In the genomic region with DNA sequence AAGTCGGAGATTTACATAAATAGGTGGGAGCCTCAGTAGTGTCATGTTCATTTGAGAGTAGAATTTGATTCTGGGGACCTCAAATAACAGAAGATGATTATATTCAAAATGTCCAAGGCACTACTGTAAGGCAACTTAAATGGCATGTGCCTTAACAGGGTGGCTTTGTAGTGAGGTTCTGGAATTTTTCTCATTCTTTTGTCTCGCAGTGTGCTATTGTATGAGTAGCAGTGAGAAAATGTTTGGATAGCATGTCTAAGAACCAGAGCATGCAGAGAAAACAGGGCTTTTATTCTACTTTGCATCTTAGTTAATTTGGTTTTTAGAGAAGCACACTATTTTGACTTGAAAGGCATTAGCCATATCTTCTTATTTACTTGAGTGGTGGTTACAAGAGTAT, we compare ENCODE assay signal across 26 cellular contexts. TPM values are rescaled to one million over a fixed set of nuclear protein-coding genes. Genes with fewer than 3 reads are reported as not detected.
A peak's percentile ranks its signal among the peaks of the same experiment; 100 is the strongest.
DNase-seq lines count a peak whose midpoint lies in the region; ATAC-seq lines count a peak whose summit lies in the region.
"Had no signal": no experiment of that assay in that cellular context is flagged by ENCODE, and none has a peak within 500 bp of the region (broad histone marks: within the 10 kb centered on the region; RNA-seq: fewer than 3 reads in every experiment).

No MANE protein-coding gene starts in this region.

- DNase-seq in T-helper 1 cell (no peak), foreskin melanocyte (peak; percentile 20), NCI-H1694 treated with DMSO at 0.1 percent for 48 hours (lab: John Stamatoyannopoulos, UW) (no peak), GOT3 (lab: John Stamatoyannopoulos, UW) (no peak), cortex of kidney (lab: John Stamatoyannopoulos, UW) (no peak)
- DNase-seq in activated CD4-positive, alpha-beta memory T cell treated with anti-CD3 and anti-CD28 coated beads for 36 hours, result no peak
- no peak for DNase-seq in stimulated activated effector memory CD8-positive, alpha-beta T cell treated with anti-CD3 and anti-CD28 coated beads, Interleukin-12 subunit alpha, Interleukin-12 subunit beta, amount 100 ng/mL, for 72 hours (ENCODE audit: low spot score in 2 of 2)
- DNase-seq: activated CD8-positive, alpha-beta memory T cell treated with anti-CD3 and anti-CD28 coated beads for 24 hours; activated gamma-delta T cell treated with Interleukin-2 at 50 U/mL for 16 hours; adrenal gland; CD4-positive, alpha-beta T cell; effector CD8-positive, alpha-beta T cell; head of caudate nucleus; IMR-90; MG63; NCI-H1436; NCI-H2107; NCI-H774; pancreas; right lobe of liver; stimulated activated CD4-positive, alpha-beta T cell treated with anti-CD3 and anti-CD28 coated beads, Interleukin-12 subunit alpha, Interleukin-12 subunit beta, amount 100 ng/mL, for 4 hours; stimulated activated CD4-positive, alpha-beta T cell treated with anti-CD3 and anti-CD28 coated beads, Interleukin-4, amount 100 ng/mL, for 1 hour; substantia nigra; upper lobe of right lung had no signal

- H3K4me1 Mint-ChIP-seq in T-helper 1 cell treated with Interleukin-12 subunit alpha and Interleukin-12 subunit beta and Interleukin-4 antibody, amounts not matched to agents 30 μg/mL and 1 μg/mL, for 36 hours (ENCODE audit: low read depth), result peaks cover 29% of the 10 kb centered on the region
- peaks cover 12% of the 10 kb centered on the region for H3K4me1 Mint-ChIP-seq in activated CD4-positive, alpha-beta memory T cell treated with anti-CD3 and anti-CD28 coated beads for 36 hours (ENCODE audit: low read depth)
- H3K4me1 Mint-ChIP-seq in stimulated activated effector memory CD8-positive, alpha-beta T cell treated with anti-CD3 and anti-CD28 coated beads, Interleukin-12 subunit alpha, Interleukin-12 subunit beta, amount 100 ng/mL, for 72 hours, result peaks cover 6% of the 10 kb centered on the region

- intact Hi-C loops in activated CD4-positive, alpha-beta memory T cell treated with anti-CD3 and anti-CD28 coated beads for 36 hours (cut with micrococcal nuclease), result no loop called here

- H3K4me3 Mint-ChIP-seq in T-helper 1 cell treated with Interleukin-12 subunit alpha and Interleukin-12 subunit beta and Interleukin-4 antibody, amounts not matched to agents 30 μg/mL and 1 μg/mL, for 36 hours, result peak overlapping the region; percentile 43
- H3K4me3 Mint-ChIP-seq in activated CD4-positive, alpha-beta memory T cell treated with anti-CD3 and anti-CD28 coated beads for 36 hours, result no peak overlapping the region
- H3K4me3 Mint-ChIP-seq in stimulated activated effector memory CD8-positive, alpha-beta T cell treated with anti-CD3 and anti-CD28 coated beads, Interleukin-12 subunit alpha, Interleukin-12 subunit beta, amount 100 ng/mL, for 72 hours, result no peak overlapping the region
- H3K4me3 Mint-ChIP-seq: CD4-positive, alpha-beta T cell; nephron had no signal

- peaks cover 15% of the 10 kb centered on the region for H3K27me3 Mint-ChIP-seq in T-helper 1 cell treated with Interleukin-12 subunit alpha and Interleukin-12 subunit beta and Interleukin-4 antibody, amounts not matched to agents 30 μg/mL and 1 μg/mL, for 36 hours (ENCODE audit: low read depth)
- H3K27me3 Mint-ChIP-seq in activated CD4-positive, alpha-beta memory T cell treated with anti-CD3 and anti-CD28 coated beads for 36 hours, result peaks cover 16% of the 10 kb centered on the region

- ATAC-seq in stimulated activated effector memory CD8-positive, alpha-beta T cell treated with anti-CD3 and anti-CD28 coated beads, Interleukin-12 subunit alpha, Interleukin-12 subunit beta, amount 100 ng/mL, for 72 hours, result no peak
- ATAC-seq: pancreas, right lobe of liver, upper lobe of right lung had no signal

- POLR2A ChIA-PET in activated CD4-positive, alpha-beta memory T cell treated with anti-CD3 and anti-CD28 coated beads for 36 hours (lab: Charles Lee), result no interaction called here

- H3K27ac Mint-ChIP-seq in T-helper 1 cell treated with Interleukin-12 subunit alpha and Interleukin-12 subunit beta and Interleukin-4 antibody, amounts not matched to agents 30 μg/mL and 1 μg/mL, for 36 hours, result peak overlapping the region; percentile 81
- peak overlapping the region; percentile 9 for H3K27ac Mint-ChIP-seq in activated CD4-positive, alpha-beta memory T cell treated with anti-CD3 and anti-CD28 coated beads for 36 hours
- H3K27ac Mint-ChIP-seq in stimulated activated effector memory CD8-positive, alpha-beta T cell treated with anti-CD3 and anti-CD28 coated beads, Interleukin-12 subunit alpha, Interleukin-12 subunit beta, amount 100 ng/mL, for 72 hours, result peak overlapping the region; percentile 8
- H3K27ac Mint-ChIP-seq: CD4-positive, alpha-beta T cell; nephron had no signal

- peaks cover 13% of the 10 kb centered on the region for H3K9me3 Mint-ChIP-seq in T-helper 1 cell treated with Interleukin-12 subunit alpha and Interleukin-12 subunit beta and Interleukin-4 antibody, amounts not matched to agents 30 μg/mL and 1 μg/mL, for 36 hours
- H3K9me3 Mint-ChIP-seq in activated CD4-positive, alpha-beta memory T cell treated with anti-CD3 and anti-CD28 coated beads for 36 hours, result no peaks in the 10 kb centered on the region
- H3K9me3 Mint-ChIP-seq in stimulated activated effector memory CD8-positive, alpha-beta T cell treated with anti-CD3 and anti-CD28 coated beads, Interleukin-12 subunit alpha, Interleukin-12 subunit beta, amount 100 ng/mL, for 72 hours, result no peaks in the 10 kb centered on the region
- H3K9me3 Mint-ChIP-seq: CD4-positive, alpha-beta T cell had no signal

- H3K36me3 Mint-ChIP-seq in T-helper 1 cell treated with Interleukin-12 subunit alpha and Interleukin-12 subunit beta and Interleukin-4 antibody, amounts not matched to agents 30 μg/mL and 1 μg/mL, for 36 hours (ENCODE audit: low read depth), result peaks cover 8% of the 10 kb centered on the region
- no peaks in the 10 kb centered on the region for H3K36me3 Mint-ChIP-seq in activated CD4-positive, alpha-beta memory T cell treated with anti-CD3 and anti-CD28 coated beads for 36 hours
- H3K36me3 Mint-ChIP-seq in stimulated activated effector memory CD8-positive, alpha-beta T cell treated with anti-CD3 and anti-CD28 coated beads, Interleukin-12 subunit alpha, Interleukin-12 subunit beta, amount 100 ng/mL, for 72 hours, result no peaks in the 10 kb centered on the region

- CTCF ChIA-PET in activated CD4-positive, alpha-beta memory T cell treated with anti-CD3 and anti-CD28 coated beads for 36 hours (lab: Charles Lee), result no interaction called here

RNA-seq across cellular contexts. Expression of a gene that starts 25.0 kb away (rescaled TPM):
- total RNA-seq in activated CD4-positive, alpha-beta memory T cell treated with anti-CD3 and anti-CD28 coated beads for 36 hours, result 10 to 100 TPM; 30.2 to 30.3 TPM

Comparison
In these comparisons a context has a peak if more than half of its experiments do, and no peak if none do; other contexts are left out.
1. H3K27ac Mint-ChIP-seq: peak in every context shown above with its lines; median percentile 81 in T-helper 1 cell treated with Interleukin-12 subunit alpha and Interleukin-12 subunit beta and Interleukin-4 antibody, amounts not matched to agents 30 μg/mL and 1 μg/mL, for 36 hours; 9 in activated CD4-positive, alpha-beta memory T cell treated with anti-CD3 and anti-CD28 coated beads for 36 hours; 8 in stimulated activated effector memory CD8-positive, alpha-beta T cell treated with anti-CD3 and anti-CD28 coated beads, Interleukin-12 subunit alpha, Interleukin-12 subunit beta, amount 100 ng/mL, for 72 hours.